17 cellular contexts compared by ENCODE assay signal in genomic region chr12:126343352-126343751, GRCh38.
DNase-seq lines count a peak whose midpoint lies in the region; ATAC-seq, FAIRE-seq and TF ChIP-seq lines count a peak whose summit lies in the region.
"Had no signal": no experiment of that assay in that cellular context is flagged by ENCODE, and none has a peak within 500 bp of the region (broad histone marks: within the 10 kb centered on the region; RNA-seq: fewer than 3 reads in every experiment).

No MANE protein-coding gene starts in this region.

- peaks cover 5 to 46% (median 8%) of the 10 kb centered on the region in 6 donors for H3K9me3 Mint-ChIP-seq in immature natural killer cell

- no peak for FAIRE-seq in HepG2 (lab: Jason Lieb, UNC)
- no peak for FAIRE-seq in H1 (lab: Jason Lieb, UNC)

- no peak overlapping the region for H3K27ac Mint-ChIP-seq in immature natural killer cell
- H3K27ac Mint-ChIP-seq: B cell; CD8-positive, alpha-beta T cell; GM23338; H9 had no signal

- no peak overlapping the region for H2BK15ac ChIP-seq in H1 (ENCODE audit: low read length)

- no peak overlapping the region for H2BK20ac ChIP-seq in H1 (ENCODE audit: low read length)

- H3K9ac ChIP-seq in HepG2 (ENCODE audit: insufficient read depth, low read depth, low read length) (no peak overlapping the region), H1 (replicated peaks in 1 of 4; ENCODE audit: extremely low read depth in 1 of 4, low read depth in 3 of 4, low read length in 3 of 4) (no peak overlapping the region)
- H3K9ac ChIP-seq: BLaER1 treated with 17β-estradiol and CSF1 and Interleukin-3, amounts not matched to agents 10 nM and 100 nM had no signal

- H3K9me2 ChIP-seq in PC-9 (ENCODE audit: insufficient read depth): no peaks in the 10 kb centered on the region

- peaks cover 0 to 2% (median 0%) of the 10 kb centered on the region in 3 donors for H3K27me3 Mint-ChIP-seq in immature natural killer cell (ENCODE audit: low read depth in 3 of 3)
- H3K27me3 Mint-ChIP-seq: B cell had no signal

- H2BK12ac ChIP-seq in H1 (ENCODE audit: low read depth, low read length): no peak overlapping the region

- H3K23me2 ChIP-seq in H1 (ENCODE audit: low read depth, low read length): no peaks in the 10 kb centered on the region

- H3K23ac ChIP-seq in H1 (ENCODE audit: insufficient read length): no peak overlapping the region

- no peak overlapping the region for H3K4ac ChIP-seq in H1 (replicated peaks; ENCODE audit: insufficient read length, low read depth, low read length)

- H3K27ac ChIP-seq in HepG2 (ENCODE audit: extremely low read length, insufficient read depth, low read length): no peak overlapping the region
- no peak overlapping the region for H3K27ac ChIP-seq in right lobe of liver
- no peak overlapping the region for H3K27ac ChIP-seq in PC-9
- H3K27ac ChIP-seq in H1 (ENCODE audit: low read depth, low read length): no peak overlapping the region
- H3K27ac ChIP-seq: BLaER1 treated with 17β-estradiol and CSF1 and Interleukin-3, amounts not matched to agents 10 nM and 100 nM had no signal

- no peak overlapping the region for H3K56ac ChIP-seq in H1 (replicated peaks; ENCODE audit: insufficient read length, low read depth, low read length)

- TF ChIP-seq RAD21 in HepG2 (CRISPR knock-in tag; IDR thresholded peaks at IDR 0.05) (no peak), H1 (IDR thresholded peaks at IDR 0.05 in 1 of 2, conservative IDR thresholded peaks at IDR 0.05 in 1 of 2; ENCODE audit: low read depth in 2 of 2, low read length in 2 of 2) (no peak)

- no peak overlapping the region for H3K18ac ChIP-seq in H1 (ENCODE audit: extremely low read depth, low read length)

- no peak overlapping the region for H2AK5ac ChIP-seq in H1 (ENCODE audit: low read depth, low read length)

- H3K4me2 ChIP-seq in HepG2 (ENCODE audit: low read depth, low read length) (no peak overlapping the region), PC-9 (no peak overlapping the region), H1 (ENCODE audit: insufficient read depth in 1 of 2, low read depth in 2 of 2, low read length in 2 of 2) (no peak overlapping the region)
- H3K4me2 ChIP-seq: GM23338 had no signal

- BruUV-seq in HepG2 (replicated peaks; lab: Mats Ljungman, UMichigan) (no TSS peak), PC-9 (replicated peaks; lab: Mats Ljungman, UMichigan) (no TSS peak)

- no peak overlapping the region for H4K8ac ChIP-seq in H1 (ENCODE audit: extremely low read depth, insufficient read depth, low read length)

- H3K36me3 ChIP-seq in HepG2 (replicated peaks in 1 of 2; ENCODE audit: control insufficient read depth in 1 of 2, insufficient read depth in 2 of 2, low read length in 2 of 2): no peaks in the 10 kb centered on the region
- no peaks in the 10 kb centered on the region for H3K36me3 ChIP-seq in right lobe of liver
- no peaks in the 10 kb centered on the region for H3K36me3 ChIP-seq in PC-9 (ENCODE audit: low read depth)
- no peaks in the 10 kb centered on the region for H3K36me3 ChIP-seq in H1 (ENCODE audit: control insufficient read depth in 2 of 4, insufficient read depth in 4 of 4, low read length in 3 of 4)
- H3K36me3 ChIP-seq: BLaER1 treated with 17β-estradiol and CSF1 and Interleukin-3, amounts not matched to agents 10 nM and 100 nM had no signal

- no peak overlapping the region for H2BK5ac ChIP-seq in H1 (ENCODE audit: low read depth, low read length)

- POLR2A ChIA-PET in HepG2 (lab: Yijun Ruan, JAX): no interaction called here
- POLR2A ChIA-PET in PC-9 (lab: Charles Lee; ENCODE audit: unreplicated experiment): no interaction called here
- POLR2A ChIA-PET in H1 (lab: Charles Lee; ENCODE audit: partially characterized antibody): no interaction called here

- H4K20me1 ChIP-seq in HepG2 (ENCODE audit: insufficient read depth, low read length) (no peaks in the 10 kb centered on the region), PC-9 (ENCODE audit: insufficient read depth) (no peaks in the 10 kb centered on the region), H1 (replicated peaks in 1 of 2; ENCODE audit: control insufficient read depth in 1 of 2, insufficient read depth in 2 of 2, low read length in 2 of 2) (no peaks in the 10 kb centered on the region)
- H4K20me1 ChIP-seq: BLaER1 treated with 17β-estradiol and CSF1 and Interleukin-3, amounts not matched to agents 10 nM and 100 nM had no signal

- H2BK120ac ChIP-seq in H1 (replicated peaks; ENCODE audit: low read depth, low read length): no peak overlapping the region

- H3K14ac ChIP-seq in H1 (ENCODE audit: insufficient read length): no peak overlapping the region

- H3K4me3 Mint-ChIP-seq in immature natural killer cell: no peak overlapping the region
- H3K4me3 Mint-ChIP-seq: B cell; CD8-positive, alpha-beta T cell; GM23338; H9 had no signal

- H3K4me1 ChIP-seq in HepG2 (ENCODE audit: insufficient read depth, low read length) (no peaks in the 10 kb centered on the region), right lobe of liver (no peaks in the 10 kb centered on the region), PC-9 (replicated peaks; ENCODE audit: insufficient read depth) (peaks cover 18% of the 10 kb centered on the region), H1 (replicated peaks in 1 of 4; ENCODE audit: control insufficient read depth in 3 of 4, insufficient read depth in 4 of 4, low read length in 3 of 4) (no peaks in the 10 kb centered on the region)

- no peaks in the 10 kb centered on the region for H3K27me3 ChIP-seq in HepG2 (ENCODE audit: control insufficient read depth in 1 of 2, insufficient read depth in 2 of 2, low read length in 2 of 2)
- no peaks in the 10 kb centered on the region for H3K27me3 ChIP-seq in right lobe of liver
- H3K27me3 ChIP-seq in PC-9 (ENCODE audit: insufficient read depth, low read depth): no peaks in the 10 kb centered on the region
- H3K27me3 ChIP-seq in H1 (replicated peaks in 1 of 4; ENCODE audit: control insufficient read depth in 3 of 4, extremely low read depth in 1 of 4, insufficient read depth in 3 of 4, low read length in 3 of 4): no peaks in the 10 kb centered on the region
- H3K27me3 ChIP-seq: BLaER1 treated with 17β-estradiol and CSF1 and Interleukin-3, amounts not matched to agents 10 nM and 100 nM had no signal

- DNase-seq in HepG2 (ENCODE audit: low spot score) (no peak), right lobe of liver (no peak), PC-9 (no peak), H1 (ENCODE audit: low read depth in 1 of 2, low spot score in 2 of 2) (no peak), omental fat pad (ENCODE audit: low spot score) (no peak), SHP77 treated with DMSO at 0.1 percent for 48 hours (lab: John Stamatoyannopoulos, UW) (no peak), immature natural killer cell (no peak)
- DNase-seq in activated T-cell treated with anti-CD3 and anti-CD28 coated beads, Interleukin-2, amount 50 U/mL, for 1 hour: no peak
- DNase-seq: 8988T; Calu3; CD8-positive, alpha-beta T cell; DMS79 treated with DMSO at 0.1 percent for 48 hours; GF-D8; H9 had no signal

- 3% methylated on average over 3 of the region's 3 CpGs for WGBS in HepG2 (ENCODE audit: low lambda C conversion rate)
- WGBS in right lobe of liver (ENCODE audit: insufficient coverage, low coverage, low lambda C conversion rate, missing lambda C conversion rate): 70% methylated on average over 3 of the region's 3 CpGs
- WGBS in H1 (ENCODE audit: extremely low coverage in 1 of 2, insufficient coverage in 1 of 2, insufficient read length in 1 of 2, insufficient replicate concordance in 2 of 2, low coverage in 1 of 2, low lambda C conversion rate in 2 of 2, missing lambda C conversion rate in 1 of 2), 2 experiments: 89% methylated on average over 3 of the region's 3 CpGs; no CpG with 5 or more reads in 1 of the 2 experiments

- H3K79me2 ChIP-seq in HepG2 (ENCODE audit: insufficient read depth, low read length) (no peaks in the 10 kb centered on the region), PC-9 (ENCODE audit: low read depth) (no peaks in the 10 kb centered on the region), H1 (ENCODE audit: control insufficient read depth in 1 of 2, insufficient read depth in 2 of 2, low read length in 2 of 2) (no peaks in the 10 kb centered on the region)

- no peaks in the 10 kb centered on the region for H3K36me3 Mint-ChIP-seq in immature natural killer cell
- H3K36me3 Mint-ChIP-seq: CD8-positive, alpha-beta T cell had no signal

- H2AFZ ChIP-seq in HepG2 (ENCODE audit: low read length): no peak overlapping the region
- H2AFZ ChIP-seq in PC-9: peak overlapping the region; percentile 27; the same call in 1 of the 2 replicates
- H2AFZ ChIP-seq in H1 (ENCODE audit: low read length): no peak overlapping the region
- H2AFZ ChIP-seq: GM23338 had no signal

- H4K91ac ChIP-seq in H1 (replicated peaks; ENCODE audit: insufficient read length, low read length): no peak overlapping the region

- peaks cover 9% of the 10 kb centered on the region; the same call in 1 of the 2 replicates for H3F3A ChIP-seq in PC-9 (ENCODE audit: insufficient read depth, low read depth)

- H4K5ac ChIP-seq in H1 (ENCODE audit: insufficient read length, low read depth, low read length): no peak overlapping the region

- ATAC-seq in HepG2 (no peak), right lobe of liver (no peak), omental fat pad (ENCODE audit: low FRiP score) (no peak)
- ATAC-seq: CD8-positive, alpha-beta T cell; GM23338 had no signal

- TF ChIP-seq POLR2A in HepG2 (IDR thresholded peaks at IDR 0.05; ENCODE audit: insufficient read depth in 1 of 2, low read depth in 2 of 2, low read length in 2 of 2) (no peak), right lobe of liver (IDR thresholded peaks at IDR 0.05) (no peak), H1 (IDR thresholded peaks at IDR 0.05; ENCODE audit: control extremely low read depth in 1 of 2, low read depth in 2 of 2, low read length in 2 of 2) (no peak)

- CTCF ChIA-PET in HepG2 (lab: Yijun Ruan, JAX; ENCODE audit: low intra/inter-chr PET ratio, low total read pairs): no interaction called here
- CTCF ChIA-PET in PC-9 (lab: Charles Lee): no interaction called here
- CTCF ChIA-PET in H1 (lab: Charles Lee; ENCODE audit: partially characterized antibody): interaction anchor here (0.6 kb wide), 2 partner anchors 35 to 273 kb away, joined by 3 read pairs; no protein-coding TSS in a partner anchor

- H3K9me3 ChIP-seq in HepG2 (ENCODE audit: low read length) (peaks cover 97% of the 10 kb centered on the region), right lobe of liver (no peaks in the 10 kb centered on the region), PC-9 (ENCODE audit: insufficient read depth, low read depth) (peaks cover 12% of the 10 kb centered on the region; the same call in 1 of the 2 replicates), H1 (ENCODE audit: insufficient read depth in 2 of 2, low read depth in 1 of 2, low read length in 1 of 2) (no peaks in the 10 kb centered on the region)

- TF ChIP-seq CTCF in HepG2 (CRISPR knock-in tag; IDR thresholded peaks at IDR 0.05) (no peak), right lobe of liver (IDR thresholded peaks at IDR 0.05) (no peak), PC-9 (conservative IDR thresholded peaks at IDR 0.05) (no peak), H1 (IDR thresholded peaks at IDR 0.05; ENCODE audit: control extremely low read depth in 1 of 3, insufficient read depth in 1 of 3, low read depth in 1 of 3, low read length in 3 of 3) (no peak), omental fat pad (IDR thresholded peaks at IDR 0.05) (no peak)

- H3K4me3 ChIP-seq in HepG2 (replicated peaks in 1 of 3; ENCODE audit: insufficient read depth in 1 of 3, low read depth in 2 of 3, low read length in 3 of 3) (no peak overlapping the region), right lobe of liver (no peak overlapping the region), PC-9 (no peak overlapping the region), H1 (ENCODE audit: extremely low read depth in 1 of 4, insufficient read depth in 2 of 4, low read depth in 3 of 4, low read length in 4 of 4) (no peak overlapping the region)
- H3K4me3 ChIP-seq: BLaER1 treated with 17β-estradiol and CSF1 and Interleukin-3, amounts not matched to agents 10 nM and 100 nM; GM23338 had no signal

- no peak for TF ChIP-seq EP300 in HepG2 (IDR thresholded peaks at IDR 0.05; ENCODE audit: low read depth in 2 of 2, low read length in 2 of 2)
- TF ChIP-seq EP300 in HepG2 (CRISPR knock-in tag; IDR thresholded peaks at IDR 0.05; ENCODE audit: borderline replicate concordance): no peak
- no peak for TF ChIP-seq EP300 in H1 (IDR thresholded peaks at IDR 0.05; ENCODE audit: borderline replicate concordance in 1 of 2, low read depth in 2 of 2, low read length in 2 of 2)

- in situ Hi-C loops in HepG2 (cut with HindIII; ENCODE audit: extremely low pct_ligation_motif_present, low pct_unique_long_range_greater_than_20kb): no loop called here

- no peaks in the 10 kb centered on the region for H3K4me1 Mint-ChIP-seq in immature natural killer cell
- H3K4me1 Mint-ChIP-seq: B cell, GM23338 had no signal

- intact Hi-C loops in HepG2 (cut with micrococcal nuclease; ENCODE audit: unreplicated experiment) (no loop called here), right lobe of liver (cut with DNase I) (no loop called here), PC-9 (cut with micrococcal nuclease; ENCODE audit: unreplicated experiment) (no loop called here)

- no peaks in the 10 kb centered on the region for H3K79me1 ChIP-seq in H1 (ENCODE audit: low read depth, low read length)

Comparison
In these comparisons a context has a peak if more than half of its experiments do, and no peak if none do; other contexts are left out.
1. Of the 41 proteins assayed by ChIP-seq in both HepG2 and H1: peak only in HepG2: none; only in H1: none; in both: CEBPB; in neither: 40.